In genomic region chr15:44663410-44664272, GRCh38 we compare ENCODE assay signal across 8 cellular contexts. TPM values are rescaled to one million over a fixed set of nuclear protein-coding genes. Genes with fewer than 3 reads are reported as not detected.
A peak's percentile ranks its signal among the peaks of the same experiment; 100 is the strongest.
DNase-seq lines count a peak whose midpoint lies in the region; FAIRE-seq and TF ChIP-seq lines count a peak whose summit lies in the region.

Gene SPG11 (minus strand): TSS chr15:44663662. CDS start chr15:44663647, 15 bp downstream.

- FAIRE-seq in H1 (lab: Jason Lieb, UNC): peak; percentile 75

- H3K9me3 ChIP-seq in H1 (ENCODE audit: insufficient read depth in 2 of 2, low read depth in 1 of 2, low read length in 1 of 2): no peaks in the 10 kb centered on the region
- H3K9me3 ChIP-seq in mesenchymal stem cell (ENCODE audit: control insufficient read depth, low read length): no peaks in the 10 kb centered on the region

- peak; percentile 82 to 92 for TF ChIP-seq POLR2A in H1 (IDR thresholded peaks at IDR 0.05; ENCODE audit: control extremely low read depth in 1 of 2, low read depth in 2 of 2, low read length in 2 of 2)

- TF ChIP-seq RAD21 in H1 (IDR thresholded peaks at IDR 0.05 in 1 of 2, conservative IDR thresholded peaks at IDR 0.05 in 1 of 2; ENCODE audit: low read depth in 2 of 2, low read length in 2 of 2): peak; percentile 93 to 94

- H3K18ac ChIP-seq in H1 (ENCODE audit: extremely low read depth, low read length) (peak within 1 kb of the TSS; percentile 44), mesenchymal stem cell (ENCODE audit: low read depth in 1 of 2, low read length in 2 of 2) (peak within 1 kb of the TSS; percentile 94 to 99)

- H4K91ac ChIP-seq in H1 (replicated peaks; ENCODE audit: insufficient read length, low read length) (peak within 1 kb of the TSS; percentile 76), mesenchymal stem cell (ENCODE audit: low read length) (peak within 1 kb of the TSS; percentile 99)

- peak within 1 kb of the TSS; percentile 67 for H2BK15ac ChIP-seq in H1 (ENCODE audit: low read length)
- peak within 1 kb of the TSS; percentile 98 for H2BK15ac ChIP-seq in mesenchymal stem cell (ENCODE audit: low read depth, poor library complexity, severe bottlenecking)

- H3K4me2 ChIP-seq in H1 (ENCODE audit: insufficient read depth in 1 of 2, low read depth in 2 of 2, low read length in 2 of 2) (peak within 1 kb of the TSS; percentile 80 to 85), mesenchymal stem cell (ENCODE audit: low read length, poor library complexity, severe bottlenecking) (peak within 1 kb of the TSS; percentile 84)

- H4K20me1 ChIP-seq in H1 (replicated peaks in 1 of 2; ENCODE audit: control insufficient read depth in 1 of 2, insufficient read depth in 2 of 2, low read length in 2 of 2): no peaks in the 10 kb centered on the region

- H4K5ac ChIP-seq in H1 (ENCODE audit: insufficient read length, low read depth, low read length): peak within 1 kb of the TSS; percentile 64

- CTCF ChIA-PET in H1 (lab: Charles Lee; ENCODE audit: partially characterized antibody): interaction anchor here (0.7 to 6.5 kb wide), 30 partner anchors 10 to 145 kb away, joined by 3 to 87 read pairs (median 4); partner anchors contain the start of genes B2M, PATL2 and TRIM69

- peaks cover 0 to 9% of the 10 kb centered on the region in 2 experiments; a peak in 2 of 4 replicates for H3K79me2 ChIP-seq in H1 (ENCODE audit: control insufficient read depth in 1 of 2, insufficient read depth in 2 of 2, low read length in 2 of 2)

- no peak within 1 kb of the TSS for H3K56ac ChIP-seq in H1 (replicated peaks; ENCODE audit: insufficient read length, low read depth, low read length)

- H3K14ac ChIP-seq in H1 (ENCODE audit: insufficient read length) (no peak within 1 kb of the TSS), mesenchymal stem cell (ENCODE audit: low read length in 2 of 2) (peak within 1 kb of the TSS; percentile 9 to 30)

- H3K36me3 ChIP-seq in H1 (ENCODE audit: control insufficient read depth in 2 of 4, insufficient read depth in 4 of 4, low read length in 3 of 4) (peaks cover 0 to 14% (median 6%) of the 10 kb centered on the region in 4 experiments; a peak in 5 of 8 replicates), mesenchymal stem cell (ENCODE audit: control insufficient read depth in 1 of 2, insufficient read depth in 2 of 2, low read depth in 1 of 2, low read length in 2 of 2) (peaks cover 0 to 15% of the 10 kb centered on the region in 2 experiments)

- POLR2A ChIA-PET in H1 (lab: Charles Lee; ENCODE audit: partially characterized antibody): interaction anchor here (0.8 to 3.0 kb wide), 15 partner anchors 10 to 127 kb away, joined by 3 to 20 read pairs (median 5); partner anchors contain the start of genes B2M, EIF3J and PATL2

- H3K27ac ChIP-seq in H1 (ENCODE audit: low read depth, low read length): peak within 1 kb of the TSS; percentile 82
- H3K27ac ChIP-seq in mesenchymal stem cell (ENCODE audit: low read length, poor library complexity, severe bottlenecking): peak within 1 kb of the TSS; percentile 90

- H2BK5ac ChIP-seq in H1 (ENCODE audit: low read depth, low read length) (peak within 1 kb of the TSS; percentile 71; the same call in 1 of the 2 replicates), mesenchymal stem cell (ENCODE audit: low read depth, low read length, poor library complexity, severe bottlenecking) (peak within 1 kb of the TSS; percentile 97)

- H2BK12ac ChIP-seq in H1 (ENCODE audit: low read depth, low read length) (peak within 1 kb of the TSS; percentile 70), mesenchymal stem cell (ENCODE audit: low read length in 2 of 2) (peak within 1 kb of the TSS; percentile 56 to 89)

- H3K4me1 ChIP-seq in H1 (replicated peaks in 1 of 4; ENCODE audit: control insufficient read depth in 3 of 4, insufficient read depth in 4 of 4, low read length in 3 of 4) (peaks cover 0 to 1% (median 0%) of the 10 kb centered on the region in 4 experiments; a peak in 3 of 7 replicates), mesenchymal stem cell (ENCODE audit: control insufficient read depth, insufficient read depth, low read depth, low read length) (peaks cover 5% of the 10 kb centered on the region)

- no peak for TF ChIP-seq EP300 in H1 (IDR thresholded peaks at IDR 0.05; ENCODE audit: borderline replicate concordance in 1 of 2, low read depth in 2 of 2, low read length in 2 of 2)

- H3K79me1 ChIP-seq in H1 (ENCODE audit: low read depth, low read length) (no peaks in the 10 kb centered on the region), mesenchymal stem cell (replicated peaks; ENCODE audit: low read length, poor library complexity, severe bottlenecking) (peaks cover 5% of the 10 kb centered on the region)

- H2AFZ ChIP-seq in H1 (ENCODE audit: low read length) (peak within 1 kb of the TSS; percentile 98), mesenchymal stem cell (ENCODE audit: low read depth, low read length) (peak within 1 kb of the TSS; percentile 78)

- H3K9ac ChIP-seq in H1 (replicated peaks in 1 of 4; ENCODE audit: extremely low read depth in 1 of 4, low read depth in 3 of 4, low read length in 3 of 4): peak within 1 kb of the TSS; percentile 43 to 85 (median 81)
- H3K9ac ChIP-seq in mesenchymal stem cell (ENCODE audit: low read length): peak within 1 kb of the TSS; percentile 97

- H3K27me3 ChIP-seq in H1 (replicated peaks in 1 of 4; ENCODE audit: control insufficient read depth in 3 of 4, extremely low read depth in 1 of 4, insufficient read depth in 3 of 4, low read length in 3 of 4) (no peaks in the 10 kb centered on the region), mesenchymal stem cell (ENCODE audit: control insufficient read depth in 1 of 2, insufficient read depth in 1 of 2, low read length in 2 of 2) (peaks cover 0 to under 1% of the 10 kb centered on the region in 2 experiments)

- no peak within 1 kb of the TSS for H2AK5ac ChIP-seq in H1 (ENCODE audit: low read depth, low read length)
- H2AK5ac ChIP-seq in mesenchymal stem cell (ENCODE audit: low read length, severe bottlenecking): peak within 1 kb of the TSS; percentile 35

- DNase-seq in COR-L47 (lab: John Stamatoyannopoulos, UW) (peak; percentile 98), GM20000 (ENCODE audit: low spot score) (peak; percentile 89), HT1080 (ENCODE audit: low read depth) (peak; percentile 97), NOMO-1 treated with DMSO at 0.1 percent for 48 hours (lab: John Stamatoyannopoulos, UW; ENCODE audit: unreplicated experiment) (peak; percentile 98), H1 (ENCODE audit: low read depth in 1 of 2, low spot score in 2 of 2) (peak; percentile 98 to 99), mesenchymal stem cell (peak; percentile 97)
- DNase-seq in activated CD8-positive, alpha-beta memory T cell treated with anti-CD3 and anti-CD28 coated beads for 48 hours (ENCODE audit: low read depth in 2 of 3, low spot score in 2 of 3): peak; percentile 76 to 95 (median 92)
- peak; percentile 95 for DNase-seq in stimulated activated CD8-positive, alpha-beta memory T cell treated with anti-CD3 and anti-CD28 coated beads, Interleukin-15, amount 100 ng/mL, for 1 hour (ENCODE audit: low read depth)

- peak within 1 kb of the TSS; percentile 60 for H2BK120ac ChIP-seq in H1 (replicated peaks; ENCODE audit: low read depth, low read length)
- peak within 1 kb of the TSS; percentile 88 for H2BK120ac ChIP-seq in mesenchymal stem cell (ENCODE audit: low read depth, low read length)

- TF ChIP-seq CTCF in GM20000 (IDR thresholded peaks at IDR 0.05; ENCODE audit: extremely low read depth, missing control alignments): peak; percentile 78
- TF ChIP-seq CTCF in H1 (IDR thresholded peaks at IDR 0.05; ENCODE audit: control extremely low read depth in 1 of 3, insufficient read depth in 1 of 3, low read depth in 1 of 3, low read length in 3 of 3): peak; percentile 85 to 96 (median 90)

- H4K8ac ChIP-seq in H1 (ENCODE audit: extremely low read depth, insufficient read depth, low read length): peak within 1 kb of the TSS; percentile 92
- H4K8ac ChIP-seq in mesenchymal stem cell (ENCODE audit: low read length): peak within 1 kb of the TSS; percentile 98

- H3K4ac ChIP-seq in H1 (replicated peaks; ENCODE audit: insufficient read length, low read depth, low read length) (peak within 1 kb of the TSS; percentile 96), mesenchymal stem cell (ENCODE audit: low read depth in 1 of 2, low read length in 2 of 2) (peak within 1 kb of the TSS; percentile 99 to 100)

- H3K23ac ChIP-seq in H1 (ENCODE audit: insufficient read length) (no peak within 1 kb of the TSS), mesenchymal stem cell (ENCODE audit: low read length in 2 of 2) (no peak within 1 kb of the TSS)

- H3K4me3 ChIP-seq in H1 (ENCODE audit: extremely low read depth in 1 of 4, insufficient read depth in 2 of 4, low read depth in 3 of 4, low read length in 4 of 4) (peak within 1 kb of the TSS; percentile 53 to 94 (median 88)), mesenchymal stem cell (ENCODE audit: insufficient read depth in 1 of 2, low read depth in 1 of 2, low read length in 2 of 2) (peak within 1 kb of the TSS; percentile 91 to 98)

- H2BK20ac ChIP-seq in H1 (ENCODE audit: low read length): no peak within 1 kb of the TSS

- WGBS in H1 (ENCODE audit: extremely low coverage in 1 of 2, insufficient coverage in 1 of 2, insufficient read length in 1 of 2, insufficient replicate concordance in 2 of 2, low coverage in 1 of 2, low lambda C conversion rate in 2 of 2, missing lambda C conversion rate in 1 of 2), 2 experiments: 11% methylated on average over 53 of the region's 53 CpGs; no CpG with 5 or more reads in 1 of the 2 experiments
- 8% methylated on average over 53 of the region's 53 CpGs for WGBS in mesenchymal stem cell

- peaks cover 2% of the 10 kb centered on the region for H3K23me2 ChIP-seq in H1 (ENCODE audit: low read depth, low read length)

TF ChIP-seq in H1, 55 proteins besides CTCF, POLR2A, EP300 and RAD21 (continues in another document):
- TF ChIP-seq CTBP2 (IDR thresholded peaks at IDR 0.05; ENCODE audit: borderline replicate concordance, insufficient read depth, insufficient read length, low read length) (no peak), NANOG (IDR thresholded peaks at IDR 0.05; ENCODE audit: insufficient read depth, low read depth, low read length, poor library complexity, severe bottlenecking) (peak; percentile 6), JUND (IDR thresholded peaks at IDR 0.05; ENCODE audit: low read length) (no peak; the same call in 1 of the 2 replicates)

RNA-seq across cellular contexts. Expression of gene SPG11, which starts in this region (rescaled TPM):
- total RNA-seq in HT1080 (2014; rRNA removed; shearing (Covaris generic)): 24.5 and 26.7 TPM in 2 replicates
- polyA plus RNA-seq in HT1080 (2015; cell fraction: cytosol; rRNA removed): 21.2 and 28.2 TPM in 2 replicates
- 78.7 and 108 TPM in 2 replicates for polyA plus RNA-seq in HT1080 (2015; cell fraction: nucleus; rRNA removed)
- total RNA-seq in H1 (2021; fragmentation: NEBNext Ultra II Directional; extraction: Animal tissue kit (Norgen Biotek cat#: 25700)): 32.5 and 37.1 TPM in 2 replicates
- polyA plus RNA-seq in H1 (2011; rRNA removed): 34.6 and 38.6 TPM in 2 replicates
- polyA plus RNA-seq in H1 (2011; cell fraction: cytosol; rRNA removed): 49.2 TPM
- 98.8 TPM for polyA plus RNA-seq in H1 (2011; cell fraction: nucleus; rRNA removed)
- polyA plus RNA-seq in H1 (2012, experiment 1 of 2): 31.3 to 43.0 TPM (median 37.6 TPM) in 4 replicates
- polyA plus RNA-seq in H1 (2012, experiment 2 of 2): 2.4 TPM
- polyA plus RNA-seq in H1 (2013, experiment 1 of 2): 12.8 TPM
- 9.7 TPM for polyA plus RNA-seq in H1 (2013, experiment 2 of 2)
- 104 and 127 TPM in 2 replicates for polyA minus RNA-seq in H1 (2011; rRNA and poly(A)+ RNA removed)
- polyA minus RNA-seq in H1 (2011; cell fraction: cytosol; rRNA and poly(A)+ RNA removed): 43.4 TPM
- 89.8 TPM for polyA minus RNA-seq in H1 (2011; cell fraction: nucleus; rRNA and poly(A)+ RNA removed)
- polyA plus RNA-seq in mesenchymal stem cell (2013, experiment 1 of 2): 17.0 TPM
- polyA plus RNA-seq in mesenchymal stem cell (2013, experiment 2 of 2): 14.2 TPM

Comparison
In these comparisons a context has a peak if more than half of its experiments do, and no peak if none do; other contexts are left out.
1. Peak in every context shown above with its lines: DNase-seq, H3K4me3 ChIP-seq and H3K27ac ChIP-seq.